ENCODE assay signal across 2 cellular contexts in genomic region chr1:150234647-150235435, GRCh38.
TF ChIP-seq lines count a peak whose summit lies in the region.

No MANE protein-coding gene starts in this region.

TF ChIP-seq in HEK293T, 16 proteins besides CTCF, POLR2A, EP300 and RAD21:
- TF ChIP-seq FOXK2 (IDR thresholded peaks at IDR 0.05): no peak
- peak; percentile 49; the same call in 1 of the 2 replicates for TF ChIP-seq FOXM1 (IDR thresholded peaks at IDR 0.05; ENCODE audit: borderline replicate concordance)
- TF ChIP-seq PKNOX1 (IDR thresholded peaks at IDR 0.05): no peak; the same call in 1 of the 2 replicates
- peak; percentile 74 for TF ChIP-seq L3MBTL2 (conservative IDR thresholded peaks at IDR 0.05)
- no peak for TF ChIP-seq ZNF384 (IDR thresholded peaks at IDR 0.05)

TF ChIP-seq in GM12878, 131 proteins besides CTCF, POLR2A, EP300 and RAD21 (continues in another document):
- peak; percentile 39 for TF ChIP-seq SP1 (IDR thresholded peaks at IDR 0.05; ENCODE audit: low read depth, low read length)
- TF ChIP-seq SPI1 (IDR thresholded peaks at IDR 0.05; ENCODE audit: borderline replicate concordance, insufficient read depth, low read depth, low read length): no peak
- TF ChIP-seq ZSCAN29 (IDR thresholded peaks at IDR 0.05): no peak
- TF ChIP-seq RELA (IDR thresholded peaks at IDR 0.05; ENCODE audit: borderline replicate concordance, partially characterized antibody): peak; percentile 91
- TF ChIP-seq SIN3A (IDR thresholded peaks at IDR 0.05; ENCODE audit: low read depth, low read length): peak; percentile 38; the same call in 1 of the 2 replicates
- TF ChIP-seq MXI1 (IDR thresholded peaks at IDR 0.05; ENCODE audit: low read depth, low read length): peak; percentile 86; the same call in 1 of the 2 replicates
- TF ChIP-seq POLR2AphosphoS5 (IDR thresholded peaks at IDR 0.05; ENCODE audit: low read length): peak; percentile 97
- TF ChIP-seq IRF4 (IDR thresholded peaks at IDR 0.05; ENCODE audit: low read depth, low read length): 0 out of 2 replicates have a peak, but pooled peaks have one; percentile 12
- 0 out of 2 replicates have a peak, but pooled peaks have one; percentile 31 for TF ChIP-seq PAX5 (IDR thresholded peaks at IDR 0.05; ENCODE audit: borderline replicate concordance, low read depth, low read length)
- peak; percentile 95 for TF ChIP-seq NBN (IDR thresholded peaks at IDR 0.05)
- TF ChIP-seq RUNX3 (IDR thresholded peaks at IDR 0.05; ENCODE audit: low read length): peak; percentile 82
- TF ChIP-seq BACH1 (IDR thresholded peaks at IDR 0.05; ENCODE audit: borderline replicate concordance): peak; percentile 96
- TF ChIP-seq NR2F1 (conservative IDR thresholded peaks at IDR 0.05): peak; percentile 47; the same call in 1 of the 2 replicates
- peak; percentile 56; the same call in 1 of the 2 replicates for TF ChIP-seq YY1 (IDR thresholded peaks at IDR 0.05; ENCODE audit: low read depth, low read length)
- peak; percentile 72; the same call in 1 of the 2 replicates for TF ChIP-seq MLLT1 (IDR thresholded peaks at IDR 0.05)
- 0 out of 2 replicates have a peak, but pooled peaks have one; percentile 81 for TF ChIP-seq CHD1 (IDR thresholded peaks at IDR 0.05; ENCODE audit: low read depth, low read length)
- TF ChIP-seq SMAD1 (IDR thresholded peaks at IDR 0.05; ENCODE audit: low read depth, partially characterized antibody): peak; percentile 82
- TF ChIP-seq HCFC1 (IDR thresholded peaks at IDR 0.05; ENCODE audit: low read length): peak; percentile 13; the same call in 1 of the 2 replicates
- TF ChIP-seq USF2 (IDR thresholded peaks at IDR 0.05; ENCODE audit: borderline replicate concordance, low read depth, low read length): no peak
- peak; percentile 25 for TF ChIP-seq PBX3 (IDR thresholded peaks at IDR 0.05; ENCODE audit: insufficient replicate concordance, low read depth, low read length)
- peak; percentile 77 for TF ChIP-seq MEF2B (IDR thresholded peaks at IDR 0.05; ENCODE audit: partially characterized antibody, poor library complexity, severe bottlenecking)
- peak; percentile 89 for TF ChIP-seq RELB (IDR thresholded peaks at IDR 0.05; ENCODE audit: low read depth)
- TF ChIP-seq HDGF (IDR thresholded peaks at IDR 0.05): peak; percentile 92
- TF ChIP-seq SKIL (IDR thresholded peaks at IDR 0.05; ENCODE audit: low read depth, poor library complexity, severe bottlenecking): peak; percentile 23
- no peak for TF ChIP-seq KDM1A (IDR thresholded peaks at IDR 0.05; ENCODE audit: borderline replicate concordance)
- no peak for TF ChIP-seq RFX5 (IDR thresholded peaks at IDR 0.05; ENCODE audit: low read depth, low read length)
- peak; percentile 57; the same call in 1 of the 2 replicates for TF ChIP-seq NKRF (conservative IDR thresholded peaks at IDR 0.05)
- TF ChIP-seq IKZF1 (conservative IDR thresholded peaks at IDR 0.05): peak; percentile 66
- TF ChIP-seq ELK1 (IDR thresholded peaks at IDR 0.05; ENCODE audit: low read depth, low read length): no peak
- no peak for TF ChIP-seq SREBF1 (IDR thresholded peaks at IDR 0.05; ENCODE audit: low read length)
- peak; percentile 94 for TF ChIP-seq POLR2AphosphoS2 (IDR thresholded peaks at IDR 0.05; ENCODE audit: low read depth, low read length)
- 0 out of 2 replicates have a peak, but pooled peaks have one; percentile 27 for TF ChIP-seq MTA3 (IDR thresholded peaks at IDR 0.05; ENCODE audit: borderline replicate concordance, low read length)
- TF ChIP-seq FOS (IDR thresholded peaks at IDR 0.05; ENCODE audit: borderline replicate concordance, extremely low read depth, insufficient read length): no peak
- peak in 1 of 2 experiments; percentile 51; a peak in 1 of 3 replicates for TF ChIP-seq EGR1 (IDR thresholded peaks at IDR 0.05; ENCODE audit: borderline replicate concordance in 1 of 2, low read depth in 2 of 2, low read length in 2 of 2)
- peak; percentile 98; the same call in 1 of the 2 replicates for TF ChIP-seq ZBED1 (IDR thresholded peaks at IDR 0.05; ENCODE audit: borderline replicate concordance)
- 0 out of 2 replicates have a peak, but pooled peaks have one; percentile 15 for TF ChIP-seq CHD2 (IDR thresholded peaks at IDR 0.05; ENCODE audit: borderline replicate concordance, low read depth, low read length)
- TF ChIP-seq SMAD5 (IDR thresholded peaks at IDR 0.05; ENCODE audit: low read depth): peak; percentile 96
- 0 out of 2 replicates have a peak, but pooled peaks have one; percentile 81 for TF ChIP-seq CBFB (IDR thresholded peaks at IDR 0.05; ENCODE audit: low read depth)
- peak; percentile 44; the same call in 1 of the 2 replicates for TF ChIP-seq EED (IDR thresholded peaks at IDR 0.05; ENCODE audit: low read depth)
- peak; percentile 84; the same call in 1 of the 2 replicates for TF ChIP-seq CREM (IDR thresholded peaks at IDR 0.05; ENCODE audit: low read depth)
- peak; percentile 72; the same call in 1 of the 2 replicates for TF ChIP-seq PKNOX1 (IDR thresholded peaks at IDR 0.05)
- TF ChIP-seq POU2F2 (IDR thresholded peaks at IDR 0.05; ENCODE audit: borderline replicate concordance, low read depth, low read length): peak; percentile 87
- no peak for TF ChIP-seq ZNF24 (IDR thresholded peaks at IDR 0.05)
- TF ChIP-seq HDAC2 (IDR thresholded peaks at IDR 0.05): no peak
- TF ChIP-seq LARP7 (IDR thresholded peaks at IDR 0.05): peak; percentile 66; the same call in 1 of the 2 replicates
- TF ChIP-seq GATAD2B (conservative IDR thresholded peaks at IDR 0.05; ENCODE audit: low read depth): peak; percentile 76
- no peak for TF ChIP-seq WRNIP1 (IDR thresholded peaks at IDR 0.05; ENCODE audit: borderline replicate concordance, low read depth, low read length)
- peak; percentile 19 for TF ChIP-seq ZNF687 (IDR thresholded peaks at IDR 0.05)
- TF ChIP-seq MYB (IDR thresholded peaks at IDR 0.05; ENCODE audit: borderline replicate concordance, low read depth, low read length): 0 out of 2 replicates have a peak, but pooled peaks have one; percentile 9
